8 cellular contexts compared by ENCODE assay signal in the genomic region with DNA sequence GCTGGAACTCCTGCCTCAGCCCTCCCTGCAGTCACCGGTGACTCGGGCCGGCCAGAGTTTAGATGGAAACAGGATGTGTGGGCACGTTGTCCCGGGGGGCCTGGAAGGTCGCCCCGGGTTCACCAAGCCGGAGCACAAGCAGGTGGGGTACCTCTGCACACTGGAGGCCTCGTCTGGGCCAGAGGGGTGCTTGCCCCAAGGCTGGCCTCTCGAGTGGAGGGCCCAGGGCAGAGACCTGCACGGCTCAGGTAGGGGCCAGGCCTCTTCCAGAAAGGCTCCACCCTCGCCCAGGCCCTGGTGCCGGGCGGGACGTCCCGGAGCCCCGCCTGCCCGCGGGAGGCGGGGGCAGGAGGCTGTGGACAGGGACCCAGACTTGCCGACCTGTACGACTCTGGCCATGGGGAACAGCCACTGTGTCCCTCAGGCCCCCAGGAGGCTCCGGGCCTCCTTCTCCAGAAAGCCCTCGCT. TPM values are rescaled to one million over a fixed set of nuclear protein-coding genes. Genes with fewer than 3 reads are reported as not detected.
A peak's percentile ranks its signal among the peaks of the same experiment; 100 is the strongest.
DNase-seq lines count a peak whose midpoint lies in the region; ATAC-seq and TF ChIP-seq lines count a peak whose summit lies in the region.

A gene with protein sequence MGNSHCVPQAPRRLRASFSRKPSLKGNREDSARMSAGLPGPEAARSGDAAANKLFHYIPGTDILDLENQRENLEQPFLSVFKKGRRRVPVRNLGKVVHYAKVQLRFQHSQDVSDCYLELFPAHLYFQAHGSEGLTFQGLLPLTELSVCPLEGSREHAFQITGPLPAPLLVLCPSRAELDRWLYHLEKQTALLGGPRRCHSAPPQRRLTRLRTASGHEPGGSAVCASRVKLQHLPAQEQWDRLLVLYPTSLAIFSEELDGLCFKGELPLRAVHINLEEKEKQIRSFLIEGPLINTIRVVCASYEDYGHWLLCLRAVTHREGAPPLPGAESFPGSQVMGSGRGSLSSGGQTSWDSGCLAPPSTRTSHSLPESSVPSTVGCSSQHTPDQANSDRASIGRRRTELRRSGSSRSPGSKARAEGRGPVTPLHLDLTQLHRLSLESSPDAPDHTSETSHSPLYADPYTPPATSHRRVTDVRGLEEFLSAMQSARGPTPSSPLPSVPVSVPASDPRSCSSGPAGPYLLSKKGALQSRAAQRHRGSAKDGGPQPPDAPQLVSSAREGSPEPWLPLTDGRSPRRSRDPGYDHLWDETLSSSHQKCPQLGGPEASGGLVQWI (plus strand): TSS at position 348 of the 468 bp plus-strand sequence. CDS start 50 bp downstream, at position 398.

- intact Hi-C loops in thyroid gland (cut with DNase I), result no loop called here

- H3K27me3 ChIP-seq in MG63, result no peaks in the 10 kb centered on the region
- peaks cover 4% of the 10 kb centered on the region for H3K27me3 ChIP-seq in thyroid gland

- H3K36me3 ChIP-seq in MG63 (peaks cover 3% of the 10 kb centered on the region), thyroid gland (no peaks in the 10 kb centered on the region)

- in situ Hi-C loops in astrocyte of the cerebellum (cut with HindIII; ENCODE audit: low sequenced_read_pairs), result no loop called here

- ATAC-seq in GM19455 (IDR thresholded peaks at IDR 0.05; ENCODE audit: unreplicated experiment) (peak; percentile 36), HG02840 (IDR thresholded peaks at IDR 0.05; ENCODE audit: low FRiP score, unreplicated experiment) (no peak)

- peak; percentile 28 for DNase-seq in AG10803 (ENCODE audit: low read depth)
- DNase-seq in MG63, result peak; percentile 74
- no peak for DNase-seq in astrocyte of the cerebellum (ENCODE audit: low read depth)
- peak; percentile 89 for DNase-seq in kidney tubule cell (ENCODE audit: low spot score)
- DNase-seq in thyroid gland, result peak; percentile 40 to 46
- DNase-seq in NCI-H510A (lab: John Stamatoyannopoulos, UW), result no peak

- 21% methylated on average over 10 of the region's 24 CpGs; no CpG with 5 or more reads in 1 of the 2 donors for WGBS in thyroid gland, 2 donors

- TF ChIP-seq CTCF in AG10803 (conservative IDR thresholded peaks at IDR 0.05; ENCODE audit: low read length), result no peak
- TF ChIP-seq CTCF in astrocyte of the cerebellum (IDR thresholded peaks at IDR 0.05; ENCODE audit: low read depth, low read length, missing control alignments), result no peak
- no peak for TF ChIP-seq CTCF in thyroid gland (IDR thresholded peaks at IDR 0.05)

- H3K9me3 ChIP-seq in MG63 (no peaks in the 10 kb centered on the region), thyroid gland (no peaks in the 10 kb centered on the region)

- H3K27ac ChIP-seq in thyroid gland, result peak within 1 kb of the TSS in 2 of 3 donors; percentile 6 to 55

- no peak for TF ChIP-seq POLR2A in thyroid gland (IDR thresholded peaks at IDR 0.05)

- H3K4me3 ChIP-seq in AG10803 (ENCODE audit: low read length) (peak within 1 kb of the TSS; percentile 78), MG63 (peak within 1 kb of the TSS; percentile 63), astrocyte of the cerebellum (ENCODE audit: low read depth, low read length) (peak within 1 kb of the TSS; percentile 48), thyroid gland (replicated peaks in 1 of 3) (peak within 1 kb of the TSS; percentile 4 to 58 (median 36))

- peaks cover 8 to 26% of the 10 kb centered on the region in 2 donors for H3K4me1 ChIP-seq in thyroid gland

RNA-seq across cellular contexts. Expression of the gene that starts here (rescaled TPM):
- total RNA-seq in MG63 (2014; rRNA removed; shearing (Covaris generic); ENCODE audit: low replicate concordance), result 0.56 TPM in 1 of 2 replicates, not detected in the other
- under 1 TPM in 2 of 4 donors, not detected in 2; 0.25 to 0.27 TPM for total RNA-seq in thyroid gland

Comparison
In these comparisons a context has a peak if more than half of its experiments do, and no peak if none do; other contexts are left out.
1. Peak in DNase-seq and H3K4me3 ChIP-seq in MG63; RNA of the gene not detected or under 1 TPM.
2. Peak in DNase-seq, H3K4me3 ChIP-seq and H3K27ac ChIP-seq in thyroid gland; RNA of the gene not detected or under 1 TPM.
3. DNase-seq: peak in AG10803 (single experiment) and kidney tubule cell (single experiment); none in astrocyte of the cerebellum (single experiment) and NCI-H510A (single experiment).
4. Peak in every context shown above with its lines, with median percentiles within 50 percentile points of each other: H3K4me3 ChIP-seq.